In the genomic region with DNA sequence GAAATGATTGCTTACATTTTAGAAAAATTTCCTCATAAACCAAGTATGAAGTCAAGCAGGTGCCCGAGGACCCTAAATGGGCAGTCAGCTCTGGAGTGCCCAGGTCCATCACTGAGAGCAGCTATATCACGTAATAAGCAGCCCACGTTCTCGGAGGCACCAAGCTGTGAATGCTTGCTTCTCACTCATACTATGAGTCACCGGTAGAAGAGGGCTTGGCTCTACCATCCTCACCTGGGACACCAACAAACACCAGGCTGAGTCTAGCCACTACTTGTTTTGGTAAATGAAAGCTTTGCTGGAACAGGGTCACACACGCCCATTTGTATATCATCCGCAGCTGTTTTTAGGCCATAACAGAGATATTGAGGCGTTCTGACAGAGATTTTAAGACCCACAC, we compare ENCODE assay signal across 20 cellular contexts.
"Had no signal": no experiment of that assay in that cellular context is flagged by ENCODE, and none has a peak within 500 bp of the region (broad histone marks: within the 10 kb centered on the region; RNA-seq: fewer than 3 reads in every experiment).

No MANE protein-coding gene starts in this region.

- H3K27ac Mint-ChIP-seq: activated naive CD4-positive, alpha-beta T cell treated with anti-CD3 and anti-CD28 coated beads, Interleukin-2, amount 50 U/mL, for 72 hours; activated T-cell treated with anti-CD3 and anti-CD28 coated beads, Interleukin-2, amount 50 U/mL, for 24 hours; activated T-helper 17 cell treated with anti-CD3 and anti-CD28 coated beads, Interleukin-2, amount 50 U/mL, for 72 hours; natural killer cell had no signal

- H3K9me3 Mint-ChIP-seq: activated naive CD4-positive, alpha-beta T cell treated with anti-CD3 and anti-CD28 coated beads, Interleukin-2, amount 50 U/mL, for 72 hours; activated T-cell treated with anti-CD3 and anti-CD28 coated beads, Interleukin-2, amount 50 U/mL, for 24 hours; activated T-helper 17 cell treated with anti-CD3 and anti-CD28 coated beads, Interleukin-2, amount 50 U/mL, for 72 hours; central memory CD8-positive, alpha-beta T cell; natural killer cell had no signal

- H3K4me3 Mint-ChIP-seq: activated T-cell treated with anti-CD3 and anti-CD28 coated beads, Interleukin-2, amount 50 U/mL, for 24 hours; activated T-helper 17 cell treated with anti-CD3 and anti-CD28 coated beads, Interleukin-2, amount 50 U/mL, for 72 hours; central memory CD8-positive, alpha-beta T cell; natural killer cell had no signal

- H3K27me3 ChIP-seq: ascending aorta, brain microvascular endothelial cell, stomach, transverse colon, vagina had no signal

- DNase-seq: activated CD8-positive, alpha-beta memory T cell treated with anti-CD3 and anti-CD28 coated beads for 24 hours; activated CD8-positive, alpha-beta memory T cell treated with anti-CD3 and anti-CD28 coated beads, Interleukin-2, amount 50 U/mL, for 4 hours; activated T-cell treated with anti-CD3 and anti-CD28 coated beads, Interleukin-2, amount 50 U/mL, for 24 hours; brain microvascular endothelial cell; foreskin fibroblast; left ventricle myocardium superior; midbrain; natural killer cell; stimulated activated CD4-positive, alpha-beta T cell treated with anti-CD3 and anti-CD28 coated beads, Interleukin-1b, Interleukin-23, amount 100 ng/mL, for 48 hours; stomach; T-helper 9 cell; transverse colon had no signal

- H3K4me1 ChIP-seq: parathyroid adenoma, transverse colon had no signal

- H3K4me1 Mint-ChIP-seq: activated T-helper 17 cell treated with anti-CD3 and anti-CD28 coated beads, Interleukin-2, amount 50 U/mL, for 72 hours; central memory CD8-positive, alpha-beta T cell had no signal

- H3K9me3 ChIP-seq: ascending aorta, stomach, transverse colon, vagina had no signal

- H3K27ac ChIP-seq: ascending aorta, brain microvascular endothelial cell, coronary artery, parathyroid adenoma, stomach, transverse colon, vagina had no signal

- H3K27me3 Mint-ChIP-seq: activated T-cell treated with anti-CD3 and anti-CD28 coated beads, Interleukin-2, amount 50 U/mL, for 24 hours; activated T-helper 17 cell treated with anti-CD3 and anti-CD28 coated beads, Interleukin-2, amount 50 U/mL, for 72 hours had no signal

- H3K4me3 ChIP-seq: ascending aorta, coronary artery, stomach, transverse colon, vagina had no signal

- H3K36me3 Mint-ChIP-seq: activated naive CD4-positive, alpha-beta T cell treated with anti-CD3 and anti-CD28 coated beads, Interleukin-2, amount 50 U/mL, for 72 hours; natural killer cell had no signal

- H3K9ac ChIP-seq: parathyroid adenoma had no signal

- ATAC-seq: activated naive CD4-positive, alpha-beta T cell treated with anti-CD3 and anti-CD28 coated beads, Interleukin-2, amount 50 U/mL, for 72 hours; activated T-helper 17 cell treated with anti-CD3 and anti-CD28 coated beads, Interleukin-2, amount 50 U/mL, for 72 hours; left ventricle myocardium superior; natural killer cell; right cardiac atrium had no signal

- H3K36me3 ChIP-seq: brain microvascular endothelial cell, stomach, transverse colon, vagina had no signal
